ENCODE assay signal across 9 cellular contexts in the genomic region with DNA sequence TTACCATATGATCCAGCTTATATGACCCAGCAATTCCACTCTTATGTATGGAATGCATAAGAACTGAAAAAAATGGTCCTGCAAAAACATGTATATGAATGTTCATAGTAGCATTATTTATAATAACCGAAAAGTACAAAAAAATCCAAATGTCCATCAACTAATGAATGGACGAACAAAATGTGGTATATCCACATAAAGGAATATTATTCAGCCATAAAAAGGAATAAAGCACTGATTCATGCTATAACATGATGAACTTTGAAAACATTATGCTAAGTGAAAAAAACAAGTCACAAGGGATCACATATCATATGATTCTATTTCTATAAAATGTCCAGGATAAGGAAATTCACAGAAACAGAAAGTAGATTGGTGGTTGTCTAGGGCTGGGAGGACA. TPM values are rescaled to one million over a fixed set of nuclear protein-coding genes. Genes with fewer than 3 reads are reported as not detected.
"Had no signal": no experiment of that assay in that cellular context is flagged by ENCODE, and none has a peak within 500 bp of the region (broad histone marks: within the 10 kb centered on the region; RNA-seq: fewer than 3 reads in every experiment).

No MANE protein-coding gene starts in this region.

- FAIRE-seq: H54, HepG2 had no signal

- H3K27ac ChIP-seq: HL-60 had no signal

- H3K4me3 ChIP-seq: GM23338 had no signal

- DNase-seq: H9, HCEC 1CT, HFFc6 had no signal

- H2AFZ ChIP-seq: GM23338 had no signal

- H3K4me2 ChIP-seq: GM23338 had no signal

- ATAC-seq: GM23338, HepG2 had no signal

RNA-seq across cellular contexts. Expression of a gene that starts 25.3 kb away (rescaled TPM):
- total RNA-seq: HFFc6, HT1080 had no signal
- polyA plus RNA-seq: HepG2, IgD-negative memory B cell had no signal
